12 cellular contexts compared by ENCODE assay signal in genomic region chr4:81651500-81651899, GRCh38.
DNase-seq lines count a peak whose midpoint lies in the region; FAIRE-seq and TF ChIP-seq lines count a peak whose summit lies in the region.
"Had no signal": no experiment of that assay in that cellular context is flagged by ENCODE, and none has a peak within 500 bp of the region (broad histone marks: within the 10 kb centered on the region; RNA-seq: fewer than 3 reads in every experiment).

No MANE protein-coding gene starts in this region.

- TF ChIP-seq POLR2A in testis (IDR thresholded peaks at IDR 0.05): no peak

- peak overlapping the region; percentile 80 for H3K27ac Mint-ChIP-seq in type B pancreatic cell

- FAIRE-seq in RCC 7860 (lab: Jason Lieb, UNC): peak; percentile 80
- FAIRE-seq: endothelial cell of umbilical vein had no signal

- WGBS in testis, 2 donors: 61 to 67% methylated on average over 1 of the region's 1 CpG

- intact Hi-C loops in testis (cut with DNase I; ENCODE audit: low total_unique reads): no loop called here

- H3K27me3 ChIP-seq in testis: no peaks in the 10 kb centered on the region
- H3K27me3 ChIP-seq: body of pancreas had no signal

- no peaks in the 10 kb centered on the region for H3K36me3 ChIP-seq in testis (ENCODE audit: low read depth, missing control alignments)

- H3K9me3 ChIP-seq in testis: no peaks in the 10 kb centered on the region
- H3K9me3 ChIP-seq: body of pancreas had no signal

- H3K27ac ChIP-seq in testis: no peak overlapping the region

- peak; percentile 18 for DNase-seq in stimulated activated CD4-positive, alpha-beta T cell treated with anti-CD3 and anti-CD28 coated beads, Interleukin-1b, Interleukin-23, amount 100 ng/mL, for 48 hours
- DNase-seq in stimulated activated CD4-positive, alpha-beta T cell treated with anti-CD3 and anti-CD28 coated beads, Interleukin-2, amount 100 ng/mL, for 48 hours: no peak
- DNase-seq in RCC 7860 (ENCODE audit: low spot score) (peak; percentile 77), iris pigment epithelial cell (ENCODE audit: low read depth) (peak; percentile 7), type B pancreatic cell (ENCODE audit: extremely low spot score, unreplicated experiment) (no peak), NCI-H187 treated with DMSO at 0.1 percent for 48 hours (lab: John Stamatoyannopoulos, UW) (no peak), testis (no peak), NCI-H510A treated with DMSO at 0.1 percent for 48 hours (lab: John Stamatoyannopoulos, UW) (no peak)
- DNase-seq: activated CD8-positive, alpha-beta memory T cell treated with anti-CD3 and anti-CD28 coated beads, Interleukin-2, amount 50 U/mL, for 4 hours; body of pancreas; retina had no signal

- no peaks in the 10 kb centered on the region for H3K36me3 Mint-ChIP-seq in type B pancreatic cell

- H3K27me3 Mint-ChIP-seq in type B pancreatic cell: peaks cover 11% of the 10 kb centered on the region

- peaks cover 42% of the 10 kb centered on the region for H3K4me1 Mint-ChIP-seq in type B pancreatic cell (ENCODE audit: unreplicated experiment)

- TF ChIP-seq CTCF in type B pancreatic cell (conservative IDR thresholded peaks at IDR 0.05) (no peak), testis (IDR thresholded peaks at IDR 0.05) (no peak)

- peaks cover 6% of the 10 kb centered on the region for H3K9me3 Mint-ChIP-seq in type B pancreatic cell

- H3K4me3 ChIP-seq in testis: no peak overlapping the region
- H3K4me3 ChIP-seq: body of pancreas had no signal

- H3K4me1 ChIP-seq in testis: peaks cover 11% of the 10 kb centered on the region
- H3K4me1 ChIP-seq: body of pancreas had no signal

- no peak overlapping the region for H3K4me3 Mint-ChIP-seq in type B pancreatic cell

Comparison
In these comparisons a context has a peak if more than half of its experiments do, and no peak if none do; other contexts are left out.
1. DNase-seq: peak in stimulated activated CD4-positive, alpha-beta T cell treated with anti-CD3 and anti-CD28 coated beads, Interleukin-1b, Interleukin-23, amount 100 ng/mL, for 48 hours (single experiment), RCC 7860 (single experiment) and iris pigment epithelial cell (single experiment); none in stimulated activated CD4-positive, alpha-beta T cell treated with anti-CD3 and anti-CD28 coated beads, Interleukin-2, amount 100 ng/mL, for 48 hours (0 of 2), type B pancreatic cell (single experiment), NCI-H187 treated with DMSO at 0.1 percent for 48 hours (single experiment), testis (single experiment) and NCI-H510A treated with DMSO at 0.1 percent for 48 hours (single experiment).